Comparison of ENCODE assay signal across 13 cellular contexts in genomic region chr3:155411500-155412223, GRCh38.
A peak's percentile ranks its signal among the peaks of the same experiment; 100 is the strongest.
DNase-seq lines count a peak whose midpoint lies in the region; ATAC-seq and TF ChIP-seq lines count a peak whose summit lies in the region.
"Had no signal": no experiment of that assay in that cellular context is flagged by ENCODE, and none has a peak within 500 bp of the region (broad histone marks: within the 10 kb centered on the region; RNA-seq: fewer than 3 reads in every experiment).

No MANE protein-coding gene starts in this region.

- peak; percentile 34 for ATAC-seq in stimulated activated naive CD8-positive, alpha-beta T cell treated with anti-CD3 and anti-CD28 coated beads, Interleukin-15, amount 100 ng/mL, for 72 hours
- ATAC-seq in stimulated activated naive CD8-positive, alpha-beta T cell treated with anti-CD3 and anti-CD28 coated beads, Interleukin-15, Interleukin-2, amounts not matched to agents 100 U/mL and 50 U/mL, for 24 hours: no peak
- ATAC-seq in HG02885 (IDR thresholded peaks at IDR 0.05; ENCODE audit: poor library complexity, unreplicated experiment) (peak; percentile 42), sciatic nerve (no peak), gastroesophageal sphincter (no peak)
- ATAC-seq in stimulated activated effector memory CD8-positive, alpha-beta T cell treated with anti-CD3 and anti-CD28 coated beads, Interleukin-12 subunit alpha, Interleukin-12 subunit beta, amount 100 ng/mL, for 72 hours: no peak
- ATAC-seq: natural killer cell had no signal

- DNase-seq in stimulated activated naive CD8-positive, alpha-beta T cell treated with anti-CD3 and anti-CD28 coated beads, Interleukin-15, amount 100 ng/mL, for 72 hours: no peak
- no peak for DNase-seq in stimulated activated naive CD8-positive, alpha-beta T cell treated with anti-CD3 and anti-CD28 coated beads, Interleukin-15, Interleukin-2, amounts not matched to agents 100 U/mL and 50 U/mL, for 24 hours
- DNase-seq in SK-MEL-5 (ENCODE audit: low read depth, low spot score): peak; percentile 26
- no peak for DNase-seq in sciatic nerve (ENCODE audit: low spot score)
- no peak for DNase-seq in stimulated activated effector memory CD8-positive, alpha-beta T cell treated with anti-CD3 and anti-CD28 coated beads, Interleukin-12 subunit alpha, Interleukin-12 subunit beta, amount 100 ng/mL, for 72 hours (ENCODE audit: low spot score in 2 of 2)
- DNase-seq in pons (ENCODE audit: low spot score): no peak
- DNase-seq: activated T-cell treated with anti-CD3 and anti-CD28 coated beads, Interleukin-2, amount 50 U/mL, for 1 hour; natural killer cell; NCI-H1417 had no signal

- 53 to 87% methylated on average over 4 of the region's 5 CpGs for WGBS in gastroesophageal sphincter (ENCODE audit: low coverage in 1 of 2), 2 donors

- no peaks in the 10 kb centered on the region for H3K27me3 ChIP-seq in gastroesophageal sphincter
- H3K27me3 ChIP-seq: BLaER1 treated with 17β-estradiol and CSF1 and Interleukin-3, amounts not matched to agents 10 nM and 100 nM; SJCRH30 had no signal

- H3K4me1 Mint-ChIP-seq in stimulated activated naive CD8-positive, alpha-beta T cell treated with anti-CD3 and anti-CD28 coated beads, Interleukin-15, amount 100 ng/mL, for 72 hours: no peaks in the 10 kb centered on the region
- H3K4me1 Mint-ChIP-seq in stimulated activated effector memory CD8-positive, alpha-beta T cell treated with anti-CD3 and anti-CD28 coated beads, Interleukin-12 subunit alpha, Interleukin-12 subunit beta, amount 100 ng/mL, for 72 hours: no peaks in the 10 kb centered on the region
- H3K4me1 Mint-ChIP-seq: natural killer cell had no signal

- no peaks in the 10 kb centered on the region for H3K4me1 ChIP-seq in gastroesophageal sphincter
- H3K4me1 ChIP-seq: SJCRH30 had no signal

- TF ChIP-seq EP300 in gastroesophageal sphincter (IDR thresholded peaks at IDR 0.05): no peak

- no peak overlapping the region for H3K27ac Mint-ChIP-seq in stimulated activated naive CD8-positive, alpha-beta T cell treated with anti-CD3 and anti-CD28 coated beads, Interleukin-15, amount 100 ng/mL, for 72 hours
- no peak overlapping the region for H3K27ac Mint-ChIP-seq in stimulated activated effector memory CD8-positive, alpha-beta T cell treated with anti-CD3 and anti-CD28 coated beads, Interleukin-12 subunit alpha, Interleukin-12 subunit beta, amount 100 ng/mL, for 72 hours
- H3K27ac Mint-ChIP-seq: natural killer cell had no signal

- H3K27me3 Mint-ChIP-seq in stimulated activated naive CD8-positive, alpha-beta T cell treated with anti-CD3 and anti-CD28 coated beads, Interleukin-15, amount 100 ng/mL, for 72 hours: no peaks in the 10 kb centered on the region

- no peak for TF ChIP-seq CTCF in gastroesophageal sphincter (IDR thresholded peaks at IDR 0.05)

- H3K4me3 ChIP-seq in gastroesophageal sphincter: no peak overlapping the region
- H3K4me3 ChIP-seq: BLaER1 treated with 17β-estradiol and CSF1 and Interleukin-3, amounts not matched to agents 10 nM and 100 nM; SJCRH30 had no signal

- H3K4me3 Mint-ChIP-seq in stimulated activated naive CD8-positive, alpha-beta T cell treated with anti-CD3 and anti-CD28 coated beads, Interleukin-15, amount 100 ng/mL, for 72 hours: no peak overlapping the region
- H3K4me3 Mint-ChIP-seq in stimulated activated effector memory CD8-positive, alpha-beta T cell treated with anti-CD3 and anti-CD28 coated beads, Interleukin-12 subunit alpha, Interleukin-12 subunit beta, amount 100 ng/mL, for 72 hours: no peak overlapping the region
- H3K4me3 Mint-ChIP-seq: natural killer cell had no signal

- intact Hi-C loops in sciatic nerve (cut with DNase I): no loop called here

- H3K9me3 Mint-ChIP-seq in stimulated activated naive CD8-positive, alpha-beta T cell treated with anti-CD3 and anti-CD28 coated beads, Interleukin-15, amount 100 ng/mL, for 72 hours: no peaks in the 10 kb centered on the region
- no peaks in the 10 kb centered on the region for H3K9me3 Mint-ChIP-seq in stimulated activated effector memory CD8-positive, alpha-beta T cell treated with anti-CD3 and anti-CD28 coated beads, Interleukin-12 subunit alpha, Interleukin-12 subunit beta, amount 100 ng/mL, for 72 hours
- H3K9me3 Mint-ChIP-seq: natural killer cell had no signal

- TF ChIP-seq POLR2A in gastroesophageal sphincter (IDR thresholded peaks at IDR 0.05): no peak

- no peaks in the 10 kb centered on the region for H3K36me3 Mint-ChIP-seq in stimulated activated effector memory CD8-positive, alpha-beta T cell treated with anti-CD3 and anti-CD28 coated beads, Interleukin-12 subunit alpha, Interleukin-12 subunit beta, amount 100 ng/mL, for 72 hours
- H3K36me3 Mint-ChIP-seq: natural killer cell had no signal

- no peak overlapping the region for H3K27ac ChIP-seq in gastroesophageal sphincter
- H3K27ac ChIP-seq: BLaER1 treated with 17β-estradiol and CSF1 and Interleukin-3, amounts not matched to agents 10 nM and 100 nM; SJCRH30 had no signal

- in situ Hi-C loops in SK-MEL-5 (cut with HindIII; ENCODE audit: low pct_unique_long_range_greater_than_20kb, low sequenced_read_pairs): no loop called here

- no peaks in the 10 kb centered on the region for H3K9me3 ChIP-seq in gastroesophageal sphincter
- H3K9me3 ChIP-seq: SJCRH30 had no signal

- no peaks in the 10 kb centered on the region for H3K36me3 ChIP-seq in gastroesophageal sphincter
- H3K36me3 ChIP-seq: BLaER1 treated with 17β-estradiol and CSF1 and Interleukin-3, amounts not matched to agents 10 nM and 100 nM; SJCRH30 had no signal

Comparison
In these comparisons a context has a peak if more than half of its experiments do, and no peak if none do; other contexts are left out.
1. ATAC-seq: peak in stimulated activated naive CD8-positive, alpha-beta T cell treated with anti-CD3 and anti-CD28 coated beads, Interleukin-15, amount 100 ng/mL, for 72 hours (single experiment) and HG02885 (single experiment); none in stimulated activated naive CD8-positive, alpha-beta T cell treated with anti-CD3 and anti-CD28 coated beads, Interleukin-15, Interleukin-2, amounts not matched to agents 100 U/mL and 50 U/mL, for 24 hours (single experiment), sciatic nerve (single experiment), stimulated activated effector memory CD8-positive, alpha-beta T cell treated with anti-CD3 and anti-CD28 coated beads, Interleukin-12 subunit alpha, Interleukin-12 subunit beta, amount 100 ng/mL, for 72 hours (single experiment) and gastroesophageal sphincter (single experiment).